29 cellular contexts compared by ENCODE assay signal in genomic region chrX:133370719-133371275, GRCh38. TPM values are rescaled to one million over a fixed set of nuclear protein-coding genes. Genes with fewer than 3 reads are reported as not detected.
"Had no signal": no experiment of that assay in that cellular context is flagged by ENCODE, and none has a peak within 500 bp of the region (broad histone marks: within the 10 kb centered on the region; RNA-seq: fewer than 3 reads in every experiment).

No MANE protein-coding gene starts in this region.

- H3K9me3 ChIP-seq: body of pancreas, right lobe of liver, thyroid gland, upper lobe of right lung had no signal

- H3K27me3 Mint-ChIP-seq: stimulated activated naive CD8-positive, alpha-beta T cell treated with anti-CD3 and anti-CD28 coated beads, Interleukin-15, Interleukin-2, amounts not matched to agents 100 ng/mL and 50 ng/mL, for 24 hours had no signal

- H3K27me3 ChIP-seq: body of pancreas, cardiac muscle cell, foreskin keratinocyte, right lobe of liver, thyroid gland, upper lobe of right lung had no signal

- H3K4me3 Mint-ChIP-seq: activated CD4-positive, alpha-beta memory T cell treated with anti-CD3 and anti-CD28 coated beads, Interleukin-2, amount 10 ng/mL, durations not matched to agents 7 days and 5 days; activated naive CD4-positive, alpha-beta T cell treated with anti-CD3 and anti-CD28 coated beads, Interleukin-2, amount 50 U/mL, for 24 hours; natural killer cell; stimulated activated naive CD8-positive, alpha-beta T cell treated with anti-CD3 and anti-CD28 coated beads, Interleukin-15, Interleukin-2, amounts not matched to agents 100 ng/mL and 50 ng/mL, for 24 hours had no signal

- H3K4me3 ChIP-seq: body of pancreas, cardiac muscle cell, right lobe of liver, skin epidermis, thyroid gland, upper lobe of right lung had no signal

- H3K36me3 Mint-ChIP-seq: activated naive CD4-positive, alpha-beta T cell treated with anti-CD3 and anti-CD28 coated beads, Interleukin-2, amount 50 U/mL, for 24 hours; natural killer cell had no signal

- H3K4me1 Mint-ChIP-seq: activated CD4-positive, alpha-beta memory T cell treated with anti-CD3 and anti-CD28 coated beads, Interleukin-2, amount 10 ng/mL, durations not matched to agents 7 days and 5 days; activated naive CD4-positive, alpha-beta T cell treated with anti-CD3 and anti-CD28 coated beads, Interleukin-2, amount 50 U/mL, for 24 hours; natural killer cell had no signal

- DNase-seq: activated CD4-positive, alpha-beta memory T cell treated with anti-CD3 and anti-CD28 coated beads, Interleukin-2, amount 10 ng/mL, durations not matched to agents 7 days and 5 days; activated CD4-positive, alpha-beta T cell treated with anti-CD3 and anti-CD28 coated beads for 4 hours; activated CD4-positive, CD25-positive, alpha-beta regulatory T cell; activated effector memory CD4-positive, alpha-beta T cell treated with anti-CD3 and anti-CD28 coated beads, Interleukin-2, amount 50 U/mL, for 16 hours; anterior cingulate cortex; body of pancreas; dermis blood vessel endothelial cell; effector CD8-positive, alpha-beta T cell; erythroblast; foreskin keratinocyte; glutamatergic neuron; hippocampal formation; kidney glomerular epithelial cell; left ventricle myocardium superior; mammary epithelial cell; midbrain; natural killer cell; nucleus accumbens; right lobe of liver; stimulated activated CD4-positive, alpha-beta T cell treated with anti-CD3 and anti-CD28 coated beads, Interleukin-1b, Interleukin-23, amount 100 ng/mL, for 48 hours; substantia nigra; T-helper 9 cell; thyroid gland; upper lobe of right lung had no signal

- H3K27ac Mint-ChIP-seq: activated CD4-positive, alpha-beta memory T cell treated with anti-CD3 and anti-CD28 coated beads, Interleukin-2, amount 10 ng/mL, durations not matched to agents 7 days and 5 days; activated naive CD4-positive, alpha-beta T cell treated with anti-CD3 and anti-CD28 coated beads, Interleukin-2, amount 50 U/mL, for 24 hours; natural killer cell; stimulated activated naive CD8-positive, alpha-beta T cell treated with anti-CD3 and anti-CD28 coated beads, Interleukin-15, Interleukin-2, amounts not matched to agents 100 ng/mL and 50 ng/mL, for 24 hours had no signal

- H3K27ac ChIP-seq: body of pancreas, cardiac muscle cell, foreskin keratinocyte, right lobe of liver, skin epidermis, thyroid gland, upper lobe of right lung had no signal

- H3K36me3 ChIP-seq: cardiac muscle cell, right lobe of liver, thyroid gland, upper lobe of right lung had no signal

- H3K4me1 ChIP-seq: foreskin keratinocyte, right lobe of liver had no signal

- H3K9me3 Mint-ChIP-seq: activated CD4-positive, alpha-beta memory T cell treated with anti-CD3 and anti-CD28 coated beads, Interleukin-2, amount 10 ng/mL, durations not matched to agents 7 days and 5 days; activated naive CD4-positive, alpha-beta T cell treated with anti-CD3 and anti-CD28 coated beads, Interleukin-2, amount 50 U/mL, for 24 hours; natural killer cell; stimulated activated naive CD8-positive, alpha-beta T cell treated with anti-CD3 and anti-CD28 coated beads, Interleukin-15, Interleukin-2, amounts not matched to agents 100 ng/mL and 50 ng/mL, for 24 hours had no signal

- ATAC-seq: body of pancreas, foreskin keratinocyte, left ventricle myocardium superior, natural killer cell, right lobe of liver, upper lobe of right lung had no signal

RNA-seq across cellular contexts. Expression of gene GPC4, which starts 44.5 kb away (rescaled TPM):
- total RNA-seq: activated CD4-positive, alpha-beta memory T cell treated with anti-CD3 and anti-CD28 coated beads, Interleukin-2, amount 10 ng/mL, durations not matched to agents 7 days and 5 days; T-helper 1 cell treated with Interleukin-12 subunit alpha and Interleukin-12 subunit beta and Interleukin-4 antibody, amounts not matched to agents 30 ng/mL and 1 ng/mL, for 36 hours had no signal
